Comparison of ENCODE assay signal across 12 cellular contexts in the genomic region with DNA sequence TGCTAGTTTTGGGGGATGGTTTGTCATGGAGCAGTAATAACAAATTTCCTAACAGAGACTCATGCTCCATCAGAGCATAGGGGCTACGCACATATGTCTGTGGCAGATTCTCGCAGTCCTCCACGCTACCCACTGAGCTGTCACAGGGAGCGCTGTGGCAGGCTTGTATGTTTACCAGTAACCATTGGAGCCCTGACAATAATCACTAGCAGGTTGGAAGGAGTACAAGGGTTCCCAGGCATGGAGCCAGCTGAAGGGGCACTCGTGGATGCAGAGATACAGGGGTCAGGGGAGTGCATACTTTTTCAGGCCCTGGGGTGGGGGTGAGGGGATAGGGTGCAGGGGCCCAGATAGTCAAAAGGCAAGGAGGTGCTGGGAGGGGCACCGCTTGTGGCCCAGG. TPM values are rescaled to one million over a fixed set of nuclear protein-coding genes. Genes with fewer than 3 reads are reported as not detected.
DNase-seq lines count a peak whose midpoint lies in the region; ATAC-seq, FAIRE-seq and TF ChIP-seq lines count a peak whose summit lies in the region.
"Had no signal": no experiment of that assay in that cellular context is flagged by ENCODE, and none has a peak within 500 bp of the region (broad histone marks: within the 10 kb centered on the region; RNA-seq: fewer than 3 reads in every experiment).

No MANE protein-coding gene starts in this region.

- no peak overlapping the region for H3K14ac ChIP-seq in trophoblast cell (ENCODE audit: low read length)

- no peak overlapping the region for H4K8ac ChIP-seq in trophoblast cell (ENCODE audit: low read depth, low read length)

- H2BK5ac ChIP-seq in trophoblast cell (ENCODE audit: low read depth, low read length, poor library complexity): no peak overlapping the region

- H3K4ac ChIP-seq in trophoblast cell (ENCODE audit: low read depth, low read length): no peak overlapping the region

- no peak overlapping the region for H3K4me2 ChIP-seq in trophoblast cell (ENCODE audit: low read length)

- H3K27me3 ChIP-seq in small intestine (ENCODE audit: control insufficient read depth in 2 of 2, insufficient read depth in 2 of 2, low read length in 2 of 2) (no peaks in the 10 kb centered on the region), SJCRH30 (no peaks in the 10 kb centered on the region), trophoblast cell (ENCODE audit: insufficient read depth, low read length) (no peaks in the 10 kb centered on the region)

- ATAC-seq in left ventricle myocardium superior (peak; percentile 90), GM21423 (IDR thresholded peaks at IDR 0.05; ENCODE audit: unreplicated experiment) (no peak)

- no peaks in the 10 kb centered on the region for H3K9me3 ChIP-seq in small intestine (ENCODE audit: control insufficient read depth, low read depth)
- H3K9me3 ChIP-seq in SJCRH30 (replicated peaks): no peaks in the 10 kb centered on the region
- H3K9me3 ChIP-seq in trophoblast cell (ENCODE audit: insufficient read depth, low read depth, low read length): no peaks in the 10 kb centered on the region

- H3K27ac ChIP-seq in VCaP: peak overlapping the region; percentile 70
- H3K27ac ChIP-seq in small intestine (ENCODE audit: low read depth in 1 of 2, low read length in 1 of 2): no peak overlapping the region
- no peak overlapping the region for H3K27ac ChIP-seq in SJCRH30
- no peak overlapping the region for H3K27ac ChIP-seq in trophoblast cell (ENCODE audit: low read depth, low read length)

- no peak overlapping the region for H2AFZ ChIP-seq in trophoblast cell (ENCODE audit: insufficient read depth, low read length, poor library complexity)

- H3K18ac ChIP-seq in trophoblast cell (ENCODE audit: low read length): no peak overlapping the region

- H4K91ac ChIP-seq in trophoblast cell (ENCODE audit: low read depth, low read length): no peak overlapping the region

- H2BK120ac ChIP-seq in trophoblast cell (ENCODE audit: insufficient read depth, low read length, poor library complexity): no peak overlapping the region

- H3K23ac ChIP-seq in trophoblast cell (ENCODE audit: low read length): no peak overlapping the region

- no peak overlapping the region for H4K12ac ChIP-seq in trophoblast cell (ENCODE audit: low read depth, low read length)

- no peaks in the 10 kb centered on the region for H3K79me1 ChIP-seq in trophoblast cell (ENCODE audit: low read length)

- no peak overlapping the region for H3K4me3 ChIP-seq in small intestine (ENCODE audit: low read depth in 1 of 2, low read length in 2 of 2)
- no peak overlapping the region for H3K4me3 ChIP-seq in SJCRH30
- no peak overlapping the region for H3K4me3 ChIP-seq in trophoblast cell (ENCODE audit: low read depth, low read length)
- H3K4me3 ChIP-seq: skin epidermis had no signal

- H2AK5ac ChIP-seq in trophoblast cell (ENCODE audit: low read length): no peak overlapping the region

- no peaks in the 10 kb centered on the region for H3K79me2 ChIP-seq in trophoblast cell (ENCODE audit: control insufficient read depth, insufficient read depth, low read length, poor library complexity)

- H3K36me3 ChIP-seq in small intestine (ENCODE audit: control insufficient read depth in 2 of 2, insufficient read depth in 2 of 2, low read length in 2 of 2) (no peaks in the 10 kb centered on the region), SJCRH30 (no peaks in the 10 kb centered on the region), trophoblast cell (ENCODE audit: control insufficient read depth in 1 of 2, insufficient read depth in 2 of 2, low read length in 2 of 2) (no peaks in the 10 kb centered on the region)

- no peak for FAIRE-seq in small intestine (lab: Jason Lieb, UNC)

- 31 to 59% (median 39%) methylated on average over 6 of the region's 6 CpGs for WGBS in small intestine, 3 donors
- WGBS in trophoblast cell (ENCODE audit: extremely low coverage, insufficient coverage, insufficient read length): no CpG with 5 or more reads among the region's 6 CpGs

- H3K9ac ChIP-seq in trophoblast cell (ENCODE audit: low read length): no peak overlapping the region

- intact Hi-C loops in left ventricle myocardium superior (cut with micrococcal nuclease): no loop called here

- peak; percentile 81 for DNase-seq in NCI-H1092 (lab: John Stamatoyannopoulos, UW)
- DNase-seq in left ventricle myocardium superior: peak; percentile 84
- DNase-seq in small intestine: peak; percentile 19
- no peak for DNase-seq in SJCRH30
- DNase-seq in trophoblast cell: no peak
- no peak for DNase-seq in central memory CD4-positive, alpha-beta T cell

- H3K4me1 ChIP-seq in small intestine (ENCODE audit: control insufficient read depth in 2 of 2, insufficient read depth in 1 of 2, low read depth in 1 of 2, low read length in 1 of 2) (peaks cover 0 to 3% of the 10 kb centered on the region in 2 donors), SJCRH30 (0 out of 2 replicates have a peak, but pooled peaks cover 2% of the 10 kb centered on the region), trophoblast cell (ENCODE audit: control insufficient read depth in 1 of 2, insufficient read depth in 2 of 2, low read length in 2 of 2) (no peaks in the 10 kb centered on the region)

- no peak for TF ChIP-seq CTCF in VCaP (conservative IDR thresholded peaks at IDR 0.05)

- no peak overlapping the region for H2BK12ac ChIP-seq in trophoblast cell (ENCODE audit: low read length)

RNA-seq across cellular contexts. Expression of a gene that starts 7.9 kb away (rescaled TPM):
- not detected for total RNA-seq in left ventricle myocardium superior
- under 1 TPM in 1 of 3 donors, not detected in 2; 0.06 TPM for polyA plus RNA-seq in small intestine
- total RNA-seq in SJCRH30 (2014; rRNA removed; shearing (Covaris generic)): not detected in 2 replicates
- polyA plus RNA-seq in trophoblast cell (2013): not detected in 2 replicates
- total RNA-seq: activated CD8-positive, alpha-beta T cell treated with anti-CD3 and anti-CD28 coated beads, Interleukin-2, amount 10 ng/mL, durations not matched to agents 7 days and 5 days; activated naive CD8-positive, alpha-beta T cell treated with anti-CD3 and anti-CD28 coated beads, Interleukin-2, amount 10 ng/mL, durations not matched to agents 7 days and 5 days had no signal
- polyA plus RNA-seq: CD4-positive, CD25-positive, alpha-beta regulatory T cell had no signal

RNA-seq across cellular contexts. Expression of a gene that starts 51.6 kb away (rescaled TPM):
- total RNA-seq in left ventricle myocardium superior: 3.0 TPM
- polyA plus RNA-seq in small intestine: 1 to 10 TPM in 2 of 3 donors, not detected in 1; 1.6 to 3.7 TPM
- 0.05 and 0.08 TPM in 2 replicates for total RNA-seq in SJCRH30 (2014; rRNA removed; shearing (Covaris generic))
- polyA plus RNA-seq in trophoblast cell (2013): not detected in 2 replicates
- polyA plus RNA-seq: CD4-positive, CD25-positive, alpha-beta regulatory T cell had no signal

RNA-seq across cellular contexts. Expression of a gene that starts 58.8 kb away (rescaled TPM):
- 0.27 TPM for total RNA-seq in left ventricle myocardium superior
- under 1 TPM in 1 of 3 donors, not detected in 2; 0.78 TPM for polyA plus RNA-seq in small intestine
- total RNA-seq in SJCRH30 (2014; rRNA removed; shearing (Covaris generic)): 0.12 TPM in 1 of 2 replicates, not detected in the other
- 0.10 and 0.15 TPM in 2 replicates for polyA plus RNA-seq in trophoblast cell (2013)
- total RNA-seq: CD4-positive, CD25-positive, alpha-beta regulatory T cell had no signal

Comparison
In these comparisons a context has a peak if more than half of its experiments do, and no peak if none do; other contexts are left out.
1. DNase-seq: peak in NCI-H1092 (single experiment), left ventricle myocardium superior (single experiment) and small intestine (single experiment); none in SJCRH30 (0 of 2), trophoblast cell (0 of 2) and central memory CD4-positive, alpha-beta T cell (single experiment).